ENCODE assay signal across 24 cellular contexts in the genomic region with DNA sequence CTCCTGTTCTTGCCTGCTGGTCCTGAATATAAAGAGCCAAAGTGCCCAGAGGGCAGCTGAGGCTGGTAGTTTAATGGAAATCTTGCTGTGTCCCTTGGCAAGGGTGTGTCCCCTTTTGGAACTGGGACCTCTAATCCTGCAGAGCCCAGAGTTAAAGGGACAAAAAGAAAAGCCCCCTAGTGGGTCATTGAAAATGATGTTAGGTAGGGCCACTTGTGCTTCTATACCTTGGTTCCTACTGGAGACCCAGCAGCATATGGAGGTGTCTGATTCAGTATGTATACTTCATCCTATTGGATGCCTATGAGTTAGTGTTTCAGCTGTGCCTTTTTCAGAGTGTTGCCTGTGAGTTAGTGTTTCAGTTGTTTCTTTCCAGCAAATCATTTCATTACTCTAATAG.
"Had no signal": no experiment of that assay in that cellular context is flagged by ENCODE, and none has a peak within 500 bp of the region (broad histone marks: within the 10 kb centered on the region; RNA-seq: fewer than 3 reads in every experiment).

No MANE protein-coding gene starts in this region.

- H3K9me3 Mint-ChIP-seq: type B pancreatic cell had no signal

- H3K27me3 Mint-ChIP-seq: type B pancreatic cell had no signal

- H3K27ac ChIP-seq: foreskin keratinocyte, gastroesophageal sphincter, hepatocyte, left lung, psoas muscle, spleen, testis, tibial artery had no signal

- H3K36me3 ChIP-seq: gastroesophageal sphincter, heart left ventricle, left lung, spleen, tibial artery had no signal

- H3K27ac Mint-ChIP-seq: effector memory CD8-positive, alpha-beta T cell; nephron progenitor cell; stimulated activated memory B cell treated with anti-CD40 and anti-IgM and Interleukin-4, amounts not matched to agents 10 μg/mL and 1 μg/mL and 100 μg/mL, for 72 hours; type B pancreatic cell had no signal

- H3K79me2 ChIP-seq: hepatocyte had no signal

- H3K4me3 ChIP-seq: gastroesophageal sphincter, heart left ventricle, hepatocyte, left lung, psoas muscle, skin epidermis, spleen, testis, tibial artery had no signal

- H3K27me3 ChIP-seq: foreskin keratinocyte, gastroesophageal sphincter, hepatocyte, left lung, spleen, testis, tibial artery had no signal

- H3K4me1 Mint-ChIP-seq: naive thymus-derived CD8-positive, alpha-beta T cell; nephron progenitor cell; stimulated activated memory B cell treated with anti-CD40 and anti-IgM and Interleukin-4, amounts not matched to agents 10 μg/mL and 1 μg/mL and 100 μg/mL, for 72 hours had no signal

- H3K9me3 ChIP-seq: psoas muscle, testis, tibial artery had no signal

- H3K36me3 Mint-ChIP-seq: naive thymus-derived CD8-positive, alpha-beta T cell; stimulated activated memory B cell treated with anti-CD40 and anti-IgM and Interleukin-4, amounts not matched to agents 10 μg/mL and 1 μg/mL and 100 μg/mL, for 72 hours; type B pancreatic cell had no signal

- H3K4me1 ChIP-seq: gastroesophageal sphincter, left lung, psoas muscle, spleen, testis had no signal

- H2AFZ ChIP-seq: hepatocyte had no signal

- DNase-seq: cortex of kidney; effector memory CD8-positive, alpha-beta T cell; foreskin keratinocyte; heart left ventricle; left cardiac atrium; left lung; naive thymus-derived CD8-positive, alpha-beta T cell; nephron progenitor cell; nucleus accumbens; psoas muscle; right cardiac atrium; spleen; stimulated activated CD4-positive, alpha-beta T cell treated with anti-CD3 and anti-CD28 coated beads, Interleukin-4, amount 100 ng/mL, for 4 hours; stimulated activated naive CD8-positive, alpha-beta T cell treated with anti-CD3 and anti-CD28 coated beads, Interleukin-15, Interleukin-2, amounts not matched to agents 100 U/mL and 50 U/mL, for 24 hours; substantia nigra; testis; tibial artery had no signal

- ATAC-seq: effector memory CD8-positive, alpha-beta T cell; esophagus mucosa; foreskin keratinocyte; gastroesophageal sphincter; left lung; naive thymus-derived CD8-positive, alpha-beta T cell; right cardiac atrium; stimulated activated memory B cell treated with anti-CD40 and anti-IgM and Interleukin-4, amounts not matched to agents 10 μg/mL and 1 μg/mL and 100 μg/mL, for 72 hours; stimulated activated naive CD8-positive, alpha-beta T cell treated with anti-CD3 and anti-CD28 coated beads, Interleukin-15, Interleukin-2, amounts not matched to agents 100 U/mL and 50 U/mL, for 24 hours had no signal

- H3K4me3 Mint-ChIP-seq: effector memory CD8-positive, alpha-beta T cell; naive thymus-derived CD8-positive, alpha-beta T cell; nephron progenitor cell; stimulated activated memory B cell treated with anti-CD40 and anti-IgM and Interleukin-4, amounts not matched to agents 10 μg/mL and 1 μg/mL and 100 μg/mL, for 72 hours; type B pancreatic cell had no signal

- FAIRE-seq: islet of Langerhans had no signal

- H3K4me2 ChIP-seq: hepatocyte had no signal
